In genomic region chr2:207148025-207148424, GRCh38 we compare ENCODE assay signal across 13 cellular contexts. TPM values are rescaled to one million over a fixed set of nuclear protein-coding genes. Genes with fewer than 3 reads are reported as not detected.
DNase-seq lines count a peak whose midpoint lies in the region; ATAC-seq and TF ChIP-seq lines count a peak whose summit lies in the region.
"Had no signal": no experiment of that assay in that cellular context is flagged by ENCODE, and none has a peak within 500 bp of the region (broad histone marks: within the 10 kb centered on the region; RNA-seq: fewer than 3 reads in every experiment).

No MANE protein-coding gene starts in this region.

- TF ChIP-seq CTCF in AG10803 (conservative IDR thresholded peaks at IDR 0.05; ENCODE audit: low read length) (no peak), omental fat pad (IDR thresholded peaks at IDR 0.05) (no peak)

- DNase-seq in AG10803 (ENCODE audit: low read depth) (peak; percentile 96), NCI-H446 treated with DMSO at 0.1 percent for 48 hours (lab: John Stamatoyannopoulos, UW) (peak; percentile 88), epithelial cell of prostate (ENCODE audit: low read depth, low spot score) (no peak), omental fat pad (ENCODE audit: low spot score) (no peak), putamen (ENCODE audit: low spot score) (no peak)
- no peak for DNase-seq in activated T-cell treated with anti-CD3 and anti-CD28 coated beads, Interleukin-2, amount 50 U/mL, for 48 hours
- DNase-seq: activated B cell treated with CpG ODN at 0.5 μM for 24 hours; activated CD8-positive, alpha-beta memory T cell treated with anti-CD3 and anti-CD28 coated beads, Interleukin-2, amount 50 U/mL, for 48 hours; heart right ventricle; KG1; NCI-H1930 had no signal

- peak overlapping the region; percentile 21 for H3K27ac ChIP-seq in epithelial cell of prostate

- ATAC-seq in omental fat pad (ENCODE audit: low FRiP score) (peak; percentile 56), HG02973 (IDR thresholded peaks at IDR 0.05; ENCODE audit: unreplicated experiment) (no peak), GM21390 (IDR thresholded peaks at IDR 0.05; ENCODE audit: unreplicated experiment) (no peak)

- no peak overlapping the region for H3K4me3 ChIP-seq in AG10803 (ENCODE audit: low read length)
- H3K4me3 ChIP-seq: heart right ventricle had no signal

RNA-seq across cellular contexts. Expression of gene KLF7, which starts 17.7 kb away (rescaled TPM):
- total RNA-seq in omental fat pad: 10 to 100 TPM; 23.0 to 76.3 (median 32.4) TPM

Comparison
In these comparisons a context has a peak if more than half of its experiments do, and no peak if none do; other contexts are left out.
1. DNase-seq: peak in AG10803 (single experiment) and NCI-H446 treated with DMSO at 0.1 percent for 48 hours (single experiment); none in epithelial cell of prostate (single experiment), omental fat pad (single experiment), activated T-cell treated with anti-CD3 and anti-CD28 coated beads, Interleukin-2, amount 50 U/mL, for 48 hours (0 of 2) and putamen (single experiment).